ENCODE assay signal across 8 cellular contexts in genomic region chr10:79139124-79139835, GRCh38.
DNase-seq lines count a peak whose midpoint lies in the region; ATAC-seq and TF ChIP-seq lines count a peak whose summit lies in the region.

No MANE protein-coding gene starts in this region.

- no peaks in the 10 kb centered on the region for H3K36me3 Mint-ChIP-seq in stimulated activated effector memory CD8-positive, alpha-beta T cell treated with anti-CD3 and anti-CD28 coated beads, Interleukin-12 subunit alpha, Interleukin-12 subunit beta, amount 100 ng/mL, for 72 hours

- ATAC-seq in stimulated activated effector memory CD8-positive, alpha-beta T cell treated with anti-CD3 and anti-CD28 coated beads, Interleukin-12 subunit alpha, Interleukin-12 subunit beta, amount 100 ng/mL, for 72 hours: no peak
- ATAC-seq in GM18511 (IDR thresholded peaks at IDR 0.05; ENCODE audit: unreplicated experiment) (no peak), omental fat pad (ENCODE audit: low FRiP score) (no peak)

- no peaks in the 10 kb centered on the region for H3K9me3 Mint-ChIP-seq in stimulated activated effector memory CD8-positive, alpha-beta T cell treated with anti-CD3 and anti-CD28 coated beads, Interleukin-12 subunit alpha, Interleukin-12 subunit beta, amount 100 ng/mL, for 72 hours

- H3K27ac Mint-ChIP-seq in stimulated activated effector memory CD8-positive, alpha-beta T cell treated with anti-CD3 and anti-CD28 coated beads, Interleukin-12 subunit alpha, Interleukin-12 subunit beta, amount 100 ng/mL, for 72 hours: peak overlapping the region; percentile 93

- DNase-seq in KBM-7 (peak; percentile 65), cardiac fibroblast (ENCODE audit: low read depth in 2 of 2) (peak; percentile 84 to 91), left kidney (ENCODE audit: low read depth, low spot score) (peak; percentile 72), NCI-H2107 treated with DMSO at 0.1 percent for 48 hours (lab: John Stamatoyannopoulos, UW; ENCODE audit: unreplicated experiment) (no peak), SHP77 (lab: John Stamatoyannopoulos, UW) (no peak), omental fat pad (ENCODE audit: low spot score) (no peak)
- DNase-seq in stimulated activated effector memory CD8-positive, alpha-beta T cell treated with anti-CD3 and anti-CD28 coated beads, Interleukin-12 subunit alpha, Interleukin-12 subunit beta, amount 100 ng/mL, for 72 hours (ENCODE audit: low spot score in 2 of 2): no peak

- H3K4me3 ChIP-seq in cardiac fibroblast (replicated peaks in 1 of 2; ENCODE audit: low read depth in 2 of 2, low read length in 2 of 2): no peak overlapping the region

- peaks cover 46% of the 10 kb centered on the region for H3K4me1 Mint-ChIP-seq in stimulated activated effector memory CD8-positive, alpha-beta T cell treated with anti-CD3 and anti-CD28 coated beads, Interleukin-12 subunit alpha, Interleukin-12 subunit beta, amount 100 ng/mL, for 72 hours

- in situ Hi-C loops in KBM-7 (cut with MboI; ENCODE audit: low pct_unique_long_range_greater_than_20kb, low sequenced_read_pairs): no loop called here

- H3K4me3 Mint-ChIP-seq in stimulated activated effector memory CD8-positive, alpha-beta T cell treated with anti-CD3 and anti-CD28 coated beads, Interleukin-12 subunit alpha, Interleukin-12 subunit beta, amount 100 ng/mL, for 72 hours: no peak overlapping the region

- TF ChIP-seq CTCF in cardiac fibroblast (IDR thresholded peaks at IDR 0.05; ENCODE audit: low read depth, low read length): no peak
- no peak for TF ChIP-seq CTCF in omental fat pad (IDR thresholded peaks at IDR 0.05)

Comparison
In these comparisons a context has a peak if more than half of its experiments do, and no peak if none do; other contexts are left out.
1. DNase-seq: peak in KBM-7 (single experiment), cardiac fibroblast (2 of 2) and left kidney (single experiment); none in stimulated activated effector memory CD8-positive, alpha-beta T cell treated with anti-CD3 and anti-CD28 coated beads, Interleukin-12 subunit alpha, Interleukin-12 subunit beta, amount 100 ng/mL, for 72 hours (0 of 2), NCI-H2107 treated with DMSO at 0.1 percent for 48 hours (single experiment), SHP77 (0 of 2) and omental fat pad (single experiment).